In the genomic region with DNA sequence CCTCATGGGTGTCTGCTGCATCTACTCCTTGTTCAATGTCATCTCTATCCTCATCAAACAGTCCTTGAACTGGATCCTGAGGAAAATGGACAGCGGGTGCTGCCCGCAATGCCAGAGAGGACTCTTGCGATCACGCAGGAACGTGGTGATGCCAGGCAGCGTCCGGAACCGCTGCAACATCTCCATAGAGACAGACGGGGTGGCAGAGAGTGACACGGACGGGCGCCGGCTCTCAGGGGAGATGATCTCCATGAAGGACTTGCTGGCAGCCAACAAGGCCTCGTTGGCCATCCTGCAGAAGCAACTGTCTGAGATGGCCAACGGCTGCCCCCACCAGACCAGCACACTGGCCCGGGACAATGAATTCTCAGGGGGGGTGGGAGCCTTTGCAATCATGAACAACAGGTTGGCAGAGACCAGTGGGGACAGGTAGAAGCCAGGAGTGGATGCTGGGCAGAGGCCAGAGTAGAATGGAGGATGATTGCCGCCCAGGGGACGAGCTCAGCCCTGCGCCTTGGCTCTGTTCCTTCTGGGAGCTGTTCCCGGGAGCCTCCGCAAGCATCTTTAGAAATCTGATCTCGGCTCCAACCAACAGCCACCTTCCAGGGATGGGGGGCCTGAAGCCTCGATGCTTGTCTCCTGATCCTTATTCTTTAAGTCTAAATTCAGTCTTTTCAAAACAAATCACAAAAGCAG, we compare ENCODE assay signal across 16 cellular contexts.
A peak's percentile ranks its signal among the peaks of the same experiment; 100 is the strongest.
DNase-seq lines count a peak whose midpoint lies in the region; ATAC-seq, FAIRE-seq and TF ChIP-seq lines count a peak whose summit lies in the region.
"Had no signal": no experiment of that assay in that cellular context is flagged by ENCODE, and none has a peak within 500 bp of the region (broad histone marks: within the 10 kb centered on the region; RNA-seq: fewer than 3 reads in every experiment).

No MANE protein-coding gene starts in this region.

- no peaks in the 10 kb centered on the region for H3K4me1 Mint-ChIP-seq in neural progenitor cell
- H3K4me1 Mint-ChIP-seq: CD14-positive monocyte had no signal

- no peak overlapping the region for H3K18ac ChIP-seq in H1 (ENCODE audit: extremely low read depth, low read length)

- no peak overlapping the region for H3K9ac ChIP-seq in H1 (replicated peaks in 1 of 4; ENCODE audit: extremely low read depth in 1 of 4, low read depth in 3 of 4, low read length in 3 of 4)
- H3K9ac ChIP-seq in neural progenitor cell = no peak overlapping the region
- H3K9ac ChIP-seq: GM23248 had no signal

- H3K4me3 ChIP-seq in H7 (ENCODE audit: insufficient read depth, low read depth, low read length) (no peak overlapping the region), H1 (ENCODE audit: extremely low read depth in 1 of 4, insufficient read depth in 2 of 4, low read depth in 3 of 4, low read length in 4 of 4) (no peak overlapping the region), neural progenitor cell (no peak overlapping the region)
- H3K4me3 ChIP-seq: GM23248 had no signal

- H3K79me1 ChIP-seq in H1 (ENCODE audit: low read depth, low read length) = no peaks in the 10 kb centered on the region

- H3K79me2 ChIP-seq in H1 (ENCODE audit: control insufficient read depth in 1 of 2, insufficient read depth in 2 of 2, low read length in 2 of 2) = no peaks in the 10 kb centered on the region
- no peaks in the 10 kb centered on the region for H3K79me2 ChIP-seq in neural progenitor cell (ENCODE audit: low read depth)

- peak overlapping the region; percentile 22 for H3K27ac Mint-ChIP-seq in neural progenitor cell
- H3K27ac Mint-ChIP-seq: CD14-positive monocyte; CD8-positive, alpha-beta T cell; HFFc6 had no signal

- no peaks in the 10 kb centered on the region for H3K36me3 Mint-ChIP-seq in neural progenitor cell
- H3K36me3 Mint-ChIP-seq: CD8-positive, alpha-beta T cell had no signal

- no peak for TF ChIP-seq EP300 in H1 (IDR thresholded peaks at IDR 0.05; ENCODE audit: borderline replicate concordance in 1 of 2, low read depth in 2 of 2, low read length in 2 of 2)

- no peaks in the 10 kb centered on the region for H3K23me2 ChIP-seq in H1 (ENCODE audit: low read depth, low read length)

- no peak overlapping the region for H2AK5ac ChIP-seq in H1 (ENCODE audit: low read depth, low read length)

- TF ChIP-seq RAD21 in H1 (IDR thresholded peaks at IDR 0.05 in 1 of 2, conservative IDR thresholded peaks at IDR 0.05 in 1 of 2; ENCODE audit: low read depth in 2 of 2, low read length in 2 of 2) = peak; percentile 37 to 42; a peak in 2 of 4 replicates

- peaks cover 11% of the 10 kb centered on the region for H3K27me3 Mint-ChIP-seq in neural progenitor cell (ENCODE audit: insufficient read depth, low read depth)

- TF ChIP-seq CTCF in H1 (IDR thresholded peaks at IDR 0.05; ENCODE audit: control extremely low read depth in 1 of 3, insufficient read depth in 1 of 3, low read depth in 1 of 3, low read length in 3 of 3) (peak; percentile 6 to 13 (median 12); a peak in 2 of 4 replicates), neural progenitor cell (IDR thresholded peaks at IDR 0.05) (peak; percentile 8)

- no peak for TF ChIP-seq POLR2A in H1 (IDR thresholded peaks at IDR 0.05; ENCODE audit: control extremely low read depth in 1 of 2, low read depth in 2 of 2, low read length in 2 of 2)

- H2BK120ac ChIP-seq in H1 (replicated peaks; ENCODE audit: low read depth, low read length) = no peak overlapping the region

- CTCF ChIA-PET in H1 (lab: Charles Lee; ENCODE audit: partially characterized antibody) = interaction anchor here (1.1 to 1.5 kb wide), 3 partner anchors 9 to 51 kb away, joined by 4 to 5 read pairs (median 4); no protein-coding TSS in a partner anchor

- 91% methylated on average over 23 of the region's 23 CpGs; no CpG with 5 or more reads in 1 of the 2 experiments for WGBS in H1 (ENCODE audit: extremely low coverage in 1 of 2, insufficient coverage in 1 of 2, insufficient read length in 1 of 2, insufficient replicate concordance in 2 of 2, low coverage in 1 of 2, low lambda C conversion rate in 2 of 2, missing lambda C conversion rate in 1 of 2), 2 experiments

- no peak overlapping the region for H2BK12ac ChIP-seq in H1 (ENCODE audit: low read depth, low read length)

- H3K4ac ChIP-seq in H1 (replicated peaks; ENCODE audit: insufficient read length, low read depth, low read length) = no peak overlapping the region

- H4K5ac ChIP-seq in H1 (ENCODE audit: insufficient read length, low read depth, low read length) = no peak overlapping the region

- DNase-seq in H7 = peak; percentile 27
- DNase-seq in NCI-H446 treated with DMSO at 0.1 percent for 48 hours (lab: John Stamatoyannopoulos, UW) = peak; percentile 23
- no peak for DNase-seq in H1 (ENCODE audit: low read depth in 1 of 2, low spot score in 2 of 2)
- DNase-seq in neural progenitor cell (ENCODE audit: low spot score) = peak; percentile 37
- no peak for DNase-seq in caudate nucleus (lab: John Stamatoyannopoulos, UW)
- DNase-seq in left cardiac atrium = no peak
- DNase-seq: CD8-positive, alpha-beta T cell; GM23248; HCEC 1CT; HFFc6; IMR-90; KBM-7 had no signal

- H3K56ac ChIP-seq in H1 (replicated peaks; ENCODE audit: insufficient read length, low read depth, low read length) = no peak overlapping the region

- H3K36me3 ChIP-seq in H7 (replicated peaks; ENCODE audit: control insufficient read depth, insufficient read depth, low read length) (no peaks in the 10 kb centered on the region), H1 (ENCODE audit: control insufficient read depth in 2 of 4, insufficient read depth in 4 of 4, low read length in 3 of 4) (no peaks in the 10 kb centered on the region), neural progenitor cell (no peaks in the 10 kb centered on the region)

- H4K8ac ChIP-seq in H1 (ENCODE audit: extremely low read depth, insufficient read depth, low read length) = 0 out of 2 replicates have a peak overlapping the region, but pooled peaks have one; percentile 12

- ATAC-seq in HG03571 (IDR thresholded peaks at IDR 0.05; ENCODE audit: unreplicated experiment) = no peak
- ATAC-seq in left cardiac atrium = no peak
- ATAC-seq in HG02678 (IDR thresholded peaks at IDR 0.05; ENCODE audit: unreplicated experiment) = no peak
- ATAC-seq: CD8-positive, alpha-beta T cell had no signal

- H2BK15ac ChIP-seq in H1 (ENCODE audit: low read length) = no peak overlapping the region

- no peaks in the 10 kb centered on the region for H3K9me3 Mint-ChIP-seq in neural progenitor cell
- H3K9me3 Mint-ChIP-seq: CD8-positive, alpha-beta T cell had no signal

- FAIRE-seq in H1 (lab: Jason Lieb, UNC) = no peak

- H2AFZ ChIP-seq in H1 (ENCODE audit: low read length) = no peak overlapping the region
- peak overlapping the region; percentile 68 for H2AFZ ChIP-seq in neural progenitor cell (replicated peaks)
- H2AFZ ChIP-seq: GM23248 had no signal

- H3K4me1 ChIP-seq in H1 (replicated peaks in 1 of 4; ENCODE audit: control insufficient read depth in 3 of 4, insufficient read depth in 4 of 4, low read length in 3 of 4) (no peaks in the 10 kb centered on the region), neural progenitor cell (peaks cover 11% of the 10 kb centered on the region)
- H3K4me1 ChIP-seq: Caco-2 had no signal

- no peak overlapping the region for H2BK5ac ChIP-seq in H1 (ENCODE audit: low read depth, low read length)

- no peak overlapping the region for H3K14ac ChIP-seq in H1 (ENCODE audit: insufficient read length)

- H3K27me3 ChIP-seq in H7 (ENCODE audit: control insufficient read depth, insufficient read depth, low read length) (no peaks in the 10 kb centered on the region), H1 (replicated peaks in 1 of 4; ENCODE audit: control insufficient read depth in 3 of 4, extremely low read depth in 1 of 4, insufficient read depth in 3 of 4, low read length in 3 of 4) (no peaks in the 10 kb centered on the region), neural progenitor cell (no peaks in the 10 kb centered on the region)

- no peaks in the 10 kb centered on the region for H3F3A ChIP-seq in neural progenitor cell (ENCODE audit: low read depth)

- POLR2A ChIA-PET in H1 (lab: Charles Lee; ENCODE audit: partially characterized antibody) = interaction anchor here (0.6 kb wide), 1 partner anchor 28 kb away, joined by 3 read pairs; no protein-coding TSS in a partner anchor

- H3K4me3 Mint-ChIP-seq in neural progenitor cell = no peak overlapping the region
- H3K4me3 Mint-ChIP-seq: CD14-positive monocyte; CD8-positive, alpha-beta T cell; HFFc6 had no signal

- H4K20me1 ChIP-seq in H1 (replicated peaks in 1 of 2; ENCODE audit: control insufficient read depth in 1 of 2, insufficient read depth in 2 of 2, low read length in 2 of 2) = no peaks in the 10 kb centered on the region
- H4K20me1 ChIP-seq in neural progenitor cell (ENCODE audit: low read depth) = no peaks in the 10 kb centered on the region

- no peak overlapping the region for H2BK20ac ChIP-seq in H1 (ENCODE audit: low read length)

- H4K91ac ChIP-seq in H1 (replicated peaks; ENCODE audit: insufficient read length, low read length) = no peak overlapping the region

- no peak overlapping the region for H3K23ac ChIP-seq in H1 (ENCODE audit: insufficient read length)

- no peak overlapping the region for H3K27ac ChIP-seq in H1 (ENCODE audit: low read depth, low read length)
- H3K27ac ChIP-seq in neural progenitor cell = peak overlapping the region; percentile 1
- H3K27ac ChIP-seq in caudate nucleus (ENCODE audit: low read depth, low read length) = no peak overlapping the region
- H3K27ac ChIP-seq: GM23248 had no signal

- H3K4me2 ChIP-seq in H1 (ENCODE audit: insufficient read depth in 1 of 2, low read depth in 2 of 2, low read length in 2 of 2) (no peak overlapping the region), neural progenitor cell (peak overlapping the region; percentile 54)

- H3K9me3 ChIP-seq in H1 (ENCODE audit: insufficient read depth in 2 of 2, low read depth in 1 of 2, low read length in 1 of 2) (0 out of 4 replicates have a peak, but pooled peaks cover 0 to 4% of the 10 kb centered on the region in 2 experiments), neural progenitor cell (ENCODE audit: low read depth) (no peaks in the 10 kb centered on the region)
- H3K9me3 ChIP-seq: Caco-2 had no signal

- intact Hi-C loops in left cardiac atrium (cut with DNase I) = loop anchor here in 1 of 2 donors (10.0 kb wide), 1 partner anchor 130 kb away; no protein-coding TSS in a partner anchor

TF ChIP-seq in H1, 55 proteins besides CTCF, POLR2A, EP300 and RAD21 (continues in another document):
- TF ChIP-seq SIX5 (IDR thresholded peaks at IDR 0.05; ENCODE audit: low read depth, low read length) (no peak), HDAC2 (IDR thresholded peaks at IDR 0.05; ENCODE audit: borderline replicate concordance in 1 of 2, low read depth in 2 of 2, low read length in 2 of 2) (no peak), POLR2AphosphoS5 (IDR thresholded peaks at IDR 0.05; ENCODE audit: low read depth, low read length) (no peak), POU5F1 (IDR thresholded peaks at IDR 0.05; ENCODE audit: low read depth, low read length) (no peak), KDM4A (IDR thresholded peaks at IDR 0.05; ENCODE audit: low read depth, low read length, severe bottlenecking) (no peak), JUND (IDR thresholded peaks at IDR 0.05; ENCODE audit: low read length) (no peak), TAF1 (IDR thresholded peaks at IDR 0.05; ENCODE audit: low read depth, low read length) (no peak), CBX8 (IDR thresholded peaks at IDR 0.05; ENCODE audit: borderline replicate concordance, low read depth, low read length) (no peak), SP1 (IDR thresholded peaks at IDR 0.05; ENCODE audit: low read depth, low read length) (no peak)

Comparison
In these comparisons a context has a peak if more than half of its experiments do, and no peak if none do; other contexts are left out.
1. DNase-seq: peak in H7 (single experiment), NCI-H446 treated with DMSO at 0.1 percent for 48 hours (single experiment) and neural progenitor cell (single experiment); none in H1 (0 of 2), caudate nucleus (0 of 61) and left cardiac atrium (single experiment).